In genomic region chr5:61805101-61805500, GRCh38 we compare ENCODE assay signal across 14 cellular contexts.
DNase-seq lines count a peak whose midpoint lies in the region; ATAC-seq and TF ChIP-seq lines count a peak whose summit lies in the region.
"Had no signal": no experiment of that assay in that cellular context is flagged by ENCODE, and none has a peak within 500 bp of the region (broad histone marks: within the 10 kb centered on the region; RNA-seq: fewer than 3 reads in every experiment).

No MANE protein-coding gene starts in this region.

- ATAC-seq in GM21423 (IDR thresholded peaks at IDR 0.05; ENCODE audit: unreplicated experiment) = no peak

- no peaks in the 10 kb centered on the region for H3K36me3 Mint-ChIP-seq in activated naive CD4-positive, alpha-beta T cell treated with anti-CD3 and anti-CD28 coated beads, Interleukin-2, amount 10 ng/mL, durations not matched to agents 7 days and 5 days
- H3K36me3 Mint-ChIP-seq in glutamatergic neuron (ENCODE audit: unreplicated experiment) = no peaks in the 10 kb centered on the region
- H3K36me3 Mint-ChIP-seq: neural progenitor cell had no signal

- H3K4me1 Mint-ChIP-seq in activated naive CD4-positive, alpha-beta T cell treated with anti-CD3 and anti-CD28 coated beads, Interleukin-2, amount 10 ng/mL, durations not matched to agents 7 days and 5 days = no peaks in the 10 kb centered on the region
- peaks cover 9% of the 10 kb centered on the region for H3K4me1 Mint-ChIP-seq in glutamatergic neuron (ENCODE audit: low read depth, unreplicated experiment)
- H3K4me1 Mint-ChIP-seq: B cell had no signal

- no peak for TF ChIP-seq CTCF in glutamatergic neuron (IDR thresholded peaks at IDR 0.05; ENCODE audit: partially characterized antibody, unreplicated experiment)

- DNase-seq in ACHN (peak; percentile 42), HT-29 (ENCODE audit: low spot score) (peak; percentile 74), astrocyte of the hippocampus (ENCODE audit: low read depth, low spot score) (peak; percentile 89), iris pigment epithelial cell (ENCODE audit: low read depth) (peak; percentile 89), NCI-H446 treated with DMSO at 0.1 percent for 48 hours (lab: John Stamatoyannopoulos, UW) (no peak), glutamatergic neuron (no peak)
- DNase-seq in activated naive CD4-positive, alpha-beta T cell treated with anti-CD3 and anti-CD28 coated beads, Interleukin-2, amount 10 ng/mL, durations not matched to agents 7 days and 5 days = no peak
- DNase-seq: NCI-H187; Peyer's patch; stimulated activated CD4-positive, alpha-beta T cell treated with anti-CD3 and anti-CD28 coated beads, Interleukin-4, amount 100 ng/mL, for 1 hour had no signal

- in situ Hi-C loops in ACHN (cut with HindIII; ENCODE audit: low pct_ligation_motif_present, low pct_unique_long_range_greater_than_20kb, low sequenced_read_pairs) = no loop called here

- H3K4me3 Mint-ChIP-seq in activated naive CD4-positive, alpha-beta T cell treated with anti-CD3 and anti-CD28 coated beads, Interleukin-2, amount 10 ng/mL, durations not matched to agents 7 days and 5 days = no peak overlapping the region
- no peak overlapping the region for H3K4me3 Mint-ChIP-seq in glutamatergic neuron (ENCODE audit: unreplicated experiment)
- H3K4me3 Mint-ChIP-seq: B cell, neural progenitor cell had no signal

- no peaks in the 10 kb centered on the region for H3K27me3 Mint-ChIP-seq in activated naive CD4-positive, alpha-beta T cell treated with anti-CD3 and anti-CD28 coated beads, Interleukin-2, amount 10 ng/mL, durations not matched to agents 7 days and 5 days
- peaks cover 4% of the 10 kb centered on the region for H3K27me3 Mint-ChIP-seq in glutamatergic neuron (ENCODE audit: unreplicated experiment)
- H3K27me3 Mint-ChIP-seq: B cell had no signal

- H3K9me3 Mint-ChIP-seq in activated naive CD4-positive, alpha-beta T cell treated with anti-CD3 and anti-CD28 coated beads, Interleukin-2, amount 10 ng/mL, durations not matched to agents 7 days and 5 days = no peaks in the 10 kb centered on the region
- no peaks in the 10 kb centered on the region for H3K9me3 Mint-ChIP-seq in glutamatergic neuron (ENCODE audit: unreplicated experiment)
- H3K9me3 Mint-ChIP-seq: activated T-helper 2 cell treated with anti-CD3 and anti-CD28 coated beads, Interferon-gamma antibody, Interleukin-2, Interleukin-4, amounts not matched to agents 10 μg/mL and 5 μg/mL and 100 μg/mL, durations not matched to agents 14 hours and 24 hours and 36 hours; neural progenitor cell had no signal

- H3K27ac Mint-ChIP-seq in activated naive CD4-positive, alpha-beta T cell treated with anti-CD3 and anti-CD28 coated beads, Interleukin-2, amount 10 ng/mL, durations not matched to agents 7 days and 5 days = no peak overlapping the region
- H3K27ac Mint-ChIP-seq in glutamatergic neuron (ENCODE audit: unreplicated experiment) = no peak overlapping the region
- H3K27ac Mint-ChIP-seq: activated T-helper 2 cell treated with anti-CD3 and anti-CD28 coated beads, Interferon-gamma antibody, Interleukin-2, Interleukin-4, amounts not matched to agents 10 μg/mL and 5 μg/mL and 100 μg/mL, durations not matched to agents 14 hours and 24 hours and 36 hours; B cell; neural progenitor cell had no signal

- CTCF ChIA-PET in activated naive CD4-positive, alpha-beta T cell treated with anti-CD3 and anti-CD28 coated beads, Interleukin-2, amount 10 ng/mL, durations not matched to agents 7 days and 5 days (lab: Charles Lee) = no interaction called here

Comparison
In these comparisons a context has a peak if more than half of its experiments do, and no peak if none do; other contexts are left out.
1. DNase-seq: peak in ACHN (single experiment), HT-29 (single experiment), astrocyte of the hippocampus (single experiment) and iris pigment epithelial cell (single experiment); none in NCI-H446 treated with DMSO at 0.1 percent for 48 hours (single experiment), activated naive CD4-positive, alpha-beta T cell treated with anti-CD3 and anti-CD28 coated beads, Interleukin-2, amount 10 ng/mL, durations not matched to agents 7 days and 5 days (single experiment) and glutamatergic neuron (single experiment).